In genomic region chr21:28635541-28635940, GRCh38 we compare ENCODE assay signal across 18 cellular contexts.
DNase-seq lines count a peak whose midpoint lies in the region; TF ChIP-seq lines count a peak whose summit lies in the region.
"Had no signal": no experiment of that assay in that cellular context is flagged by ENCODE, and none has a peak within 500 bp of the region (broad histone marks: within the 10 kb centered on the region; RNA-seq: fewer than 3 reads in every experiment).

No MANE protein-coding gene starts in this region.

- WGBS in H9 (ENCODE audit: extremely low coverage, insufficient read length, low lambda C conversion rate): no CpG with 5 or more reads among the region's 1 CpG

- H2AK5ac ChIP-seq in H9 (ENCODE audit: insufficient read length, low read length): no peak overlapping the region

- H3K56ac ChIP-seq in H9 (ENCODE audit: insufficient read length, low read depth, low read length): no peak overlapping the region

- H3K14ac ChIP-seq in H9 (ENCODE audit: insufficient read depth, low read length): no peak overlapping the region

- peak overlapping the region; percentile 99 for H3K27ac Mint-ChIP-seq in HFFc6
- no peak overlapping the region for H3K27ac Mint-ChIP-seq in H9
- H3K27ac Mint-ChIP-seq: CD4-positive, alpha-beta T cell had no signal

- H3K9me3 Mint-ChIP-seq in HFFc6 (no peaks in the 10 kb centered on the region), H9 (no peaks in the 10 kb centered on the region; a peak in 1 of 5 replicates)
- H3K9me3 Mint-ChIP-seq: CD4-positive, alpha-beta T cell had no signal

- no peak overlapping the region for H4K8ac ChIP-seq in H9 (replicated peaks; ENCODE audit: insufficient read length, low read depth, low read length)

- no peak overlapping the region for H2BK12ac ChIP-seq in H9 (ENCODE audit: insufficient read length, low read depth, low read length)

- H3K9ac ChIP-seq in H9 (ENCODE audit: extremely low read depth, insufficient read length, low read length): no peak overlapping the region

- H3K79me2 ChIP-seq in ACC112 (ENCODE audit: control insufficient read depth, insufficient read depth, low read length, unreplicated experiment) (no peaks in the 10 kb centered on the region), H9 (ENCODE audit: insufficient read depth, low read length) (no peaks in the 10 kb centered on the region)

- H3K27me3 Mint-ChIP-seq in HFFc6 (ENCODE audit: insufficient read depth) (no peaks in the 10 kb centered on the region), H9 (ENCODE audit: low read depth) (no peaks in the 10 kb centered on the region)
- H3K27me3 Mint-ChIP-seq: CD4-positive, alpha-beta T cell had no signal

- no peak overlapping the region for H4K91ac ChIP-seq in H9 (ENCODE audit: insufficient read length, low read depth, low read length)

- no peak overlapping the region for H2BK120ac ChIP-seq in H9 (ENCODE audit: low read depth, low read length, poor library complexity, severe bottlenecking)

- TF ChIP-seq CTCF in HFFc6 (IDR thresholded peaks at IDR 0.05) (no peak), foreskin fibroblast (IDR thresholded peaks at IDR 0.05; ENCODE audit: low read depth, low read length) (no peak), H9 (conservative IDR thresholded peaks at IDR 0.05) (no peak)

- no peak overlapping the region for H2BK5ac ChIP-seq in H9 (ENCODE audit: insufficient read length, low read length)

- no peak overlapping the region for H4K5ac ChIP-seq in H9 (ENCODE audit: insufficient read length, low read depth, low read length)

- H3T11ph ChIP-seq in H9 (ENCODE audit: low read length): no peak overlapping the region

- H3K9me3 ChIP-seq in H9 (ENCODE audit: control insufficient read depth, low read depth, low read length): no peaks in the 10 kb centered on the region

- H3K23ac ChIP-seq in H9 (ENCODE audit: insufficient read length, low read depth, low read length): no peak overlapping the region

- H2BK15ac ChIP-seq in H9 (ENCODE audit: low read depth, low read length): no peak overlapping the region

- no peaks in the 10 kb centered on the region for H4K20me1 ChIP-seq in H9 (ENCODE audit: control insufficient read depth, insufficient read depth, insufficient read length)

- no peaks in the 10 kb centered on the region for H3K79me1 ChIP-seq in H9 (ENCODE audit: insufficient read depth, low read depth, low read length, poor library complexity, severe bottlenecking)

- no peaks in the 10 kb centered on the region for H3K36me3 ChIP-seq in ACC112 (ENCODE audit: insufficient read depth, low read length)

- H3K4me1 Mint-ChIP-seq in HFFc6 (ENCODE audit: low read depth) (peaks cover 95% of the 10 kb centered on the region), H9 (peaks cover 13 to 18% of the 10 kb centered on the region in 2 experiments)

- H3K4me3 Mint-ChIP-seq in HFFc6 (no peak overlapping the region), H9 (no peak overlapping the region)
- H3K4me3 Mint-ChIP-seq: CD4-positive, alpha-beta T cell had no signal

- H3K27ac ChIP-seq in ACC112 (ENCODE audit: low read depth, low read length) (peak overlapping the region; percentile 99), H9 (ENCODE audit: insufficient read length, low read depth, low read length) (no peak overlapping the region)

- no peak overlapping the region for H3K4me3 ChIP-seq in ACC112 (ENCODE audit: low read depth, low read length)
- H3K4me3 ChIP-seq in foreskin fibroblast (ENCODE audit: low read depth in 1 of 2, low read length in 2 of 2): no peak overlapping the region

- DNase-seq in HFFc6: no peak
- DNase-seq in dermis blood vessel endothelial cell: peak; percentile 29
- peak; percentile 37 for DNase-seq in kidney tubule cell (ENCODE audit: low spot score)
- no peak for DNase-seq in stimulated activated CD8-positive, alpha-beta memory T cell treated with anti-CD3 and anti-CD28 coated beads, Interleukin-4, amount 100 ng/mL, for 48 hours
- no peak for DNase-seq in EL
- no peak for DNase-seq in foreskin fibroblast
- no peak for DNase-seq in H9
- DNase-seq: ACHN; Calu3; CD4-positive, alpha-beta T cell; DMS79; GDM1; H7; Kasumi-1; NCI-H187 treated with DMSO at 0.1 percent for 48 hours; NCI-H2171; NCI-H510A had no signal

- H3K18ac ChIP-seq in H9 (ENCODE audit: insufficient read length, low read depth, low read length): no peak overlapping the region

- H2AFZ ChIP-seq in ACC112 (ENCODE audit: low read length, unreplicated experiment) (no peak overlapping the region), H9 (ENCODE audit: low read length) (no peak overlapping the region)

- H2BK20ac ChIP-seq in H9 (ENCODE audit: low read depth, low read length, poor library complexity, severe bottlenecking): no peak overlapping the region

- no peak overlapping the region for H3K4ac ChIP-seq in H9 (ENCODE audit: low read depth, low read length)

- H3K36me3 Mint-ChIP-seq in HFFc6 (ENCODE audit: low read depth) (peaks cover 21% of the 10 kb centered on the region), H9 (ENCODE audit: insufficient read depth in 1 of 3, low read depth in 3 of 3) (no peaks in the 10 kb centered on the region)

- H3K27me3 ChIP-seq in ACC112 (ENCODE audit: insufficient read depth, low read length) (no peaks in the 10 kb centered on the region), H9 (ENCODE audit: insufficient read depth, low read length) (no peaks in the 10 kb centered on the region)

- H3K4me2 ChIP-seq in H9 (ENCODE audit: insufficient read depth, insufficient read length, low read length): no peak overlapping the region

- H3K23me2 ChIP-seq in H9 (ENCODE audit: insufficient read length, low read depth, low read length, poor library complexity, severe bottlenecking): no peaks in the 10 kb centered on the region

- H3K4me1 ChIP-seq in ACC112 (ENCODE audit: control insufficient read depth, insufficient read depth, low read length, unreplicated experiment) (peaks cover 74% of the 10 kb centered on the region), H9 (ENCODE audit: insufficient read depth, low read length) (no peaks in the 10 kb centered on the region)

Comparison
In these comparisons a context has a peak if more than half of its experiments do, and no peak if none do; other contexts are left out.
1. DNase-seq: peak in dermis blood vessel endothelial cell (single experiment) and kidney tubule cell (single experiment); none in HFFc6 (single experiment), stimulated activated CD8-positive, alpha-beta memory T cell treated with anti-CD3 and anti-CD28 coated beads, Interleukin-4, amount 100 ng/mL, for 48 hours (single experiment), EL (single experiment), foreskin fibroblast (0 of 2) and H9 (single experiment).